ENCODE assay signal across 22 cellular contexts in the genomic region with DNA sequence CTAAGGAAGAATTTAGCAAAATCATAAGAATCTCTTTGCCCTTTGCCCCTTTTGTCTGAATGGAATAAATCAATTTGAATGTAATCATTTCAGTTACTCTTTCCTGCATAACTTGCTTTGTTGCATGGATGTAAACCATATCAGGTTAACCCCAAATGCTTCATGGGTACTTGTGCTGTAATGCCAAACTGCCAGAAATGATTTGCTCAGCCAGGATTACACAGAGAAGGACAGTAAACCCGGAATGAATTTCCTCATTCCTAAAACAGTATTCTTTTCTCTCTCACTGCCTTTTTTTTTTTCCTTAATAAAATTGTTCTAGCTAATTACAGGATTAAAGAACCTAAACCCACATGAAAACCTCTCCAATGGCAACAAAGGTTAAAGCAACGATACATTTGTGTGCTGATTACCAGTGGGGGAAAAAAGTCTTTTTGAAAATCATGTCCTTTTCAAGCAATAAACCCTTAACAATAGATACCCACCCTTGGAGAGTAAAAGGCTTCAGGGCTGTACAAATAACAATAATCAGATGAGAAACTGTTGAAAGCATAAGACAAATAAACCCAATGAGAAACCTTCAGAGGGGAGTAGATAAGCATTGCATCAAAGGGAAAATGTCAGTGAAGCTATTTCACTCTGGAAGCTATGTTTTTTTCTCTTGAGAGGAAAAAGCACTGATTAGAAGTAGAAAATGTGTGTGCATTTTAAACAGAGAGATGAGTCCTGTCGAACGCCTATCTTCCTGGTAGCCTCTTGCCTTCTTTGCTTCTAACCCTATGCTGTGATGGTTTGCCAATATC.
"Had no signal": no experiment of that assay in that cellular context is flagged by ENCODE, and none has a peak within 500 bp of the region (broad histone marks: within the 10 kb centered on the region; RNA-seq: fewer than 3 reads in every experiment).

No MANE protein-coding gene starts in this region.

- H3K27me3 ChIP-seq: colonic mucosa, foreskin keratinocyte, right atrium auricular region, transverse colon, uterus had no signal

- DNase-seq: activated CD4-positive, alpha-beta T cell treated with anti-CD3 and anti-CD28 coated beads for 48 hours; activated CD4-positive, CD25-positive, alpha-beta regulatory T cell; activated CD8-positive, alpha-beta memory T cell treated with anti-CD3 and anti-CD28 coated beads, Interleukin-2, amount 50 U/mL, for 4 hours; activated CD8-positive, alpha-beta T cell treated with anti-CD3 and anti-CD28 coated beads, Interleukin-2, amount 10 ng/mL, durations not matched to agents 7 days and 5 days; activated effector memory CD4-positive, alpha-beta T cell treated with Interleukin-2 at 50 U/mL for 16 hours; activated naive CD4-positive, alpha-beta T cell treated with anti-CD3 and anti-CD28 coated beads, Interleukin-2, amount 10 ng/mL, durations not matched to agents 7 days and 5 days; activated naive CD8-positive, alpha-beta T cell treated with anti-CD3 and anti-CD28 coated beads, Interleukin-2, amount 50 U/mL, for 24 hours; activated T-cell treated with anti-CD3 and anti-CD28 coated beads, Interleukin-2, amount 50 U/mL, for 4 hours; aorta; colonic mucosa; foreskin keratinocyte; kidney glomerular epithelial cell; left ventricle myocardium inferior; mammary epithelial cell; nephron progenitor cell; stimulated activated naive CD8-positive, alpha-beta T cell treated with anti-CD3 and anti-CD28 coated beads, Interleukin-15, Interleukin-2, amounts not matched to agents 100 U/mL and 50 U/mL, for 24 hours; T1000; transverse colon; uterus had no signal

- H3K27me3 Mint-ChIP-seq: activated naive CD4-positive, alpha-beta T cell treated with anti-CD3 and anti-CD28 coated beads, Interleukin-2, amount 10 ng/mL, durations not matched to agents 7 days and 5 days; activated naive CD8-positive, alpha-beta T cell treated with anti-CD3 and anti-CD28 coated beads, Interleukin-2, amount 50 U/mL, for 24 hours; central memory CD8-positive, alpha-beta T cell had no signal

- H3K4me3 Mint-ChIP-seq: activated CD8-positive, alpha-beta T cell treated with anti-CD3 and anti-CD28 coated beads, Interleukin-2, amount 10 ng/mL, durations not matched to agents 7 days and 5 days; activated naive CD4-positive, alpha-beta T cell treated with anti-CD3 and anti-CD28 coated beads, Interleukin-2, amount 10 ng/mL, durations not matched to agents 7 days and 5 days; activated naive CD8-positive, alpha-beta T cell treated with anti-CD3 and anti-CD28 coated beads, Interleukin-2, amount 50 U/mL, for 24 hours; activated T-cell treated with anti-CD3 and anti-CD28 coated beads, Interleukin-2, amount 50 U/mL, for 4 hours; central memory CD8-positive, alpha-beta T cell; nephron progenitor cell had no signal

- H3K4me1 ChIP-seq: colonic mucosa, foreskin keratinocyte, left ventricle myocardium inferior, right atrium auricular region, transverse colon, uterus had no signal

- ATAC-seq: activated CD8-positive, alpha-beta T cell treated with anti-CD3 and anti-CD28 coated beads, Interleukin-2, amount 10 ng/mL, durations not matched to agents 7 days and 5 days; activated naive CD8-positive, alpha-beta T cell treated with anti-CD3 and anti-CD28 coated beads, Interleukin-2, amount 50 U/mL, for 24 hours; activated T-cell treated with anti-CD3 and anti-CD28 coated beads, Interleukin-2, amount 50 U/mL, for 4 hours; foreskin keratinocyte; stimulated activated naive CD8-positive, alpha-beta T cell treated with anti-CD3 and anti-CD28 coated beads, Interleukin-15, Interleukin-2, amounts not matched to agents 100 U/mL and 50 U/mL, for 24 hours had no signal

- H3K4me3 ChIP-seq: colonic mucosa, left ventricle myocardium inferior, right atrium auricular region, transverse colon, uterus had no signal

- H3K36me3 Mint-ChIP-seq: activated naive CD4-positive, alpha-beta T cell treated with anti-CD3 and anti-CD28 coated beads, Interleukin-2, amount 10 ng/mL, durations not matched to agents 7 days and 5 days had no signal

- H3K4me1 Mint-ChIP-seq: activated naive CD4-positive, alpha-beta T cell treated with anti-CD3 and anti-CD28 coated beads, Interleukin-2, amount 10 ng/mL, durations not matched to agents 7 days and 5 days; activated naive CD8-positive, alpha-beta T cell treated with anti-CD3 and anti-CD28 coated beads, Interleukin-2, amount 50 U/mL, for 24 hours; central memory CD8-positive, alpha-beta T cell had no signal

- H3K36me3 ChIP-seq: colonic mucosa, left ventricle myocardium inferior, right atrium auricular region, transverse colon, uterus had no signal

- H3K27ac ChIP-seq: colonic mucosa, foreskin keratinocyte, left ventricle myocardium inferior, right atrium auricular region, transverse colon, uterus had no signal

- H3K9me3 ChIP-seq: colonic mucosa, transverse colon, uterus had no signal

- H3K27ac Mint-ChIP-seq: activated CD8-positive, alpha-beta T cell treated with anti-CD3 and anti-CD28 coated beads, Interleukin-2, amount 10 ng/mL, durations not matched to agents 7 days and 5 days; activated naive CD4-positive, alpha-beta T cell treated with anti-CD3 and anti-CD28 coated beads, Interleukin-2, amount 10 ng/mL, durations not matched to agents 7 days and 5 days; activated naive CD8-positive, alpha-beta T cell treated with anti-CD3 and anti-CD28 coated beads, Interleukin-2, amount 50 U/mL, for 24 hours; nephron progenitor cell; progenitor cell of endocrine pancreas had no signal
